Comparison of ENCODE assay signal across 23 cellular contexts in the genomic region with DNA sequence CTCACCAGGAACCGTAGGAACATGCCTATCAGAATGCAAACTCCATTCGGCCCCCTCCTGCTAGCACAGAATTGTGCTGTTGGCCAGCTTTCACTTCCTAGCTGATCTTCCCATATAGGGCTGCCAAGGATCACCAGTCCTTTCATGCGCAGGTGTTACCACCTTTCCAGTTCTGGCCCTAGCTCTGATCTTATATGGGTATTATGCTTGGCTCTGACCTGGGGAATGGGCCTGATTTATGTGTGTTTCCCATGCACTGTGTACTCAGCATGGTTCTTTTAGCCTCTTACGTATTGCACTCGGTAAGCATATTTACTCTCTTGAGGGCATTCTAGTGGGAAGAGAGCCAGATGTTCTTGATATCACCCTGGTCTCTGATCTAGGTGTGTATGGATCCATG. TPM values are rescaled to one million over a fixed set of nuclear protein-coding genes. Genes with fewer than 3 reads are reported as not detected.
DNase-seq lines count a peak whose midpoint lies in the region; ATAC-seq, FAIRE-seq and TF ChIP-seq lines count a peak whose summit lies in the region.
"Had no signal": no experiment of that assay in that cellular context is flagged by ENCODE, and none has a peak within 500 bp of the region (broad histone marks: within the 10 kb centered on the region; RNA-seq: fewer than 3 reads in every experiment).

No MANE protein-coding gene starts in this region.

- peaks cover 11 to 24% (median 22%) of the 10 kb centered on the region in 3 donors for H3K4me1 ChIP-seq in pancreas
- H3K4me1 ChIP-seq: BLaER1 treated with 17β-estradiol and CSF1 and Interleukin-3, amounts not matched to agents 10 nM and 100 nM; SJSA1 had no signal

- H3K9me3 ChIP-seq in T-helper 17 cell (ENCODE audit: control insufficient read depth, low read length, poor library complexity, severe bottlenecking) (no peaks in the 10 kb centered on the region), pancreas (no peaks in the 10 kb centered on the region)
- H3K9me3 ChIP-seq: BLaER1 treated with 17β-estradiol and CSF1 and Interleukin-3, amounts not matched to agents 10 nM and 100 nM; MG63; Peyer's patch; SJSA1 had no signal

- ATAC-seq in T-helper 17 cell (no peak), pancreas (peak; percentile 92 to 97 (median 94)), HG03095 (IDR thresholded peaks at IDR 0.05; ENCODE audit: unreplicated experiment) (no peak)

- H3K36me3 ChIP-seq in pancreas, result no peaks in the 10 kb centered on the region

- H3K27ac ChIP-seq in pancreas, result peak overlapping the region in 3 of 4 donors; percentile 21 to 51 (median 27)
- H3K27ac ChIP-seq: 22Rv1; BLaER1 treated with 17β-estradiol and CSF1 and Interleukin-3, amounts not matched to agents 10 nM and 100 nM; Peyer's patch; SJSA1 had no signal

- in situ Hi-C loops in ACHN (cut with HindIII; ENCODE audit: low pct_ligation_motif_present, low pct_unique_long_range_greater_than_20kb, low sequenced_read_pairs), result loop anchor here (25.0 kb wide), 1 partner anchor 407 kb away; no protein-coding TSS in a partner anchor

- H3K4me3 ChIP-seq in pancreas, result no peak overlapping the region
- H3K4me3 ChIP-seq: BLaER1 treated with 17β-estradiol and CSF1 and Interleukin-3, amounts not matched to agents 10 nM and 100 nM; MG63; Peyer's patch; SJSA1 had no signal

- peaks cover 27% of the 10 kb centered on the region for H3K4me1 Mint-ChIP-seq in T-helper 17 cell

- DNase-seq in DMS53 (lab: John Stamatoyannopoulos, UW) (peak; percentile 26), DMS53 treated with DMSO at 0.1 percent for 48 hours (lab: John Stamatoyannopoulos, UW; ENCODE audit: unreplicated experiment) (no peak), NCI-H510A treated with DMSO at 0.1 percent for 48 hours (lab: John Stamatoyannopoulos, UW) (peak; percentile 76), T-helper 17 cell (no peak), pancreas (peak in 5 of 6 donors; percentile 43 to 80 (median 64)), ACHN (no peak), KG1 (lab: John Stamatoyannopoulos, UW) (no peak)
- DNase-seq: Calu3; CD8-positive, alpha-beta memory T cell; DMS153; EL; GF-D8; Kasumi-1; MG63; NCI-H1436; NCI-H2081; NCI-H2171 treated with DMSO at 0.1 percent for 48 hours; NCI-H446; Peyer's patch had no signal

- TF ChIP-seq CTCF in pancreas (IDR thresholded peaks at IDR 0.05), result no peak

- H3K27me3 ChIP-seq in pancreas, result no peaks in the 10 kb centered on the region
- H3K27me3 ChIP-seq: BLaER1 treated with 17β-estradiol and CSF1 and Interleukin-3, amounts not matched to agents 10 nM and 100 nM; MG63; Peyer's patch; SJSA1 had no signal

- peak overlapping the region; percentile 75 for H3K27ac Mint-ChIP-seq in T-helper 17 cell

- H3K36me3 Mint-ChIP-seq in T-helper 17 cell (ENCODE audit: low read depth), result peaks cover 2% of the 10 kb centered on the region

- FAIRE-seq in pancreas (lab: Jason Lieb, UNC), result no peak

- H3K4me3 Mint-ChIP-seq in T-helper 17 cell, result no peak overlapping the region

- H3K27me3 Mint-ChIP-seq in T-helper 17 cell, result no peaks in the 10 kb centered on the region
- H3K27me3 Mint-ChIP-seq: CD8-positive, alpha-beta memory T cell had no signal

- intact Hi-C loops in pancreas (cut with DNase I), result no loop called here

- 37 to 42% methylated on average over 5 of the region's 5 CpGs for WGBS in pancreas, 2 donors

RNA-seq across cellular contexts. Expression of a gene that starts 11.1 kb away (rescaled TPM):
- total RNA-seq in T-helper 17 cell (1 to 10 TPM; 5.1 to 5.8 TPM), pancreas (10 to 100 TPM in 1 of 6 donors, 1 to 10 TPM in 5; 2.9 to 11.0 (median 5.0) TPM)
- 1 to 10 TPM; 1.4 to 3.8 TPM for polyA plus RNA-seq in pancreas

Comparison
In these comparisons a context has a peak if more than half of its experiments do, and no peak if none do; other contexts are left out.
1. DNase-seq: peak in DMS53 (single experiment), NCI-H510A treated with DMSO at 0.1 percent for 48 hours (single experiment) and pancreas (5 of 6); none in DMS53 treated with DMSO at 0.1 percent for 48 hours (single experiment), T-helper 17 cell (0 of 3), ACHN (single experiment) and KG1 (single experiment).
2. ATAC-seq: peak in pancreas (4 of 4); none in T-helper 17 cell (single experiment) and HG03095 (single experiment).